ENCODE assay signal across 24 cellular contexts in the genomic region with DNA sequence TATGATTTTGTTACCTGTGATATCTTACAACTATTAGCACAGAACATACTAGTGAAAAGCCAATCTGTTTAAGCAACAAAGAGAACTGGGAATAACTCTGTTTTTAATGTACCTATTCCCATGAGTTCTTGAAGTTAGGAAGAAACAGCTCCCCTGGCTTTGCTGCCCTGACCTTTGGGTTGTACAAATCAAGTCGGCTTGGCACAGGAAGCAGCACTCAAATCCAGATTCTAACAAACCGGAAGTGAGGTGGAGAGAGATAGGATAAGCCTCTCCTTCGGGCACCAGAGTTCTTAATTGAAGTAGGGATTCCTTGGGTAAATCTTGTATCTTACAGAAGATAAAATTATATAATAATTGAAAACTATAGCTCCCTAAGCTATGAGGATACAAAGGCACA.
DNase-seq lines count a peak whose midpoint lies in the region; ATAC-seq and TF ChIP-seq lines count a peak whose summit lies in the region.
"Had no signal": no experiment of that assay in that cellular context is flagged by ENCODE, and none has a peak within 500 bp of the region (broad histone marks: within the 10 kb centered on the region; RNA-seq: fewer than 3 reads in every experiment).

No MANE protein-coding gene starts in this region.

- H3K36me3 ChIP-seq in mesenchymal stem cell (ENCODE audit: control insufficient read depth in 1 of 2, insufficient read depth in 2 of 2, low read depth in 1 of 2, low read length in 2 of 2) (no peaks in the 10 kb centered on the region), vagina (no peaks in the 10 kb centered on the region), tibial nerve (no peaks in the 10 kb centered on the region)
- H3K36me3 ChIP-seq: MG63 had no signal

- no peak overlapping the region for H2BK5ac ChIP-seq in mesenchymal stem cell (ENCODE audit: low read depth, low read length, poor library complexity, severe bottlenecking)

- H2BK15ac ChIP-seq in mesenchymal stem cell (ENCODE audit: low read depth, poor library complexity, severe bottlenecking), result no peak overlapping the region

- TF ChIP-seq POLR2A in vagina (IDR thresholded peaks at IDR 0.05), result no peak
- TF ChIP-seq POLR2A in tibial nerve (IDR thresholded peaks at IDR 0.05), result no peak

- peaks cover 6% of the 10 kb centered on the region for H3K4me1 ChIP-seq in mesenchymal stem cell (ENCODE audit: control insufficient read depth, insufficient read depth, low read depth, low read length)
- H3K4me1 ChIP-seq in vagina, result peaks cover 18% of the 10 kb centered on the region
- peaks cover 0 to 13% (median 2%) of the 10 kb centered on the region in 4 donors for H3K4me1 ChIP-seq in tibial nerve

- no peaks in the 10 kb centered on the region for H3K79me1 ChIP-seq in mesenchymal stem cell (replicated peaks; ENCODE audit: low read length, poor library complexity, severe bottlenecking)

- H3K9me3 ChIP-seq in mesenchymal stem cell (ENCODE audit: control insufficient read depth, low read length) (no peaks in the 10 kb centered on the region), vagina (no peaks in the 10 kb centered on the region), tibial nerve (no peaks in the 10 kb centered on the region)
- H3K9me3 ChIP-seq: MG63 had no signal

- H2AK5ac ChIP-seq in mesenchymal stem cell (ENCODE audit: low read length, severe bottlenecking), result no peak overlapping the region

- peaks cover 15% of the 10 kb centered on the region for H3K36me3 Mint-ChIP-seq in stimulated activated naive CD8-positive, alpha-beta T cell treated with anti-CD3 and anti-CD28 coated beads, Interleukin-15, Interleukin-2, amounts not matched to agents 100 ng/mL and 50 ng/mL, for 24 hours (ENCODE audit: low read depth)
- peaks cover 8% of the 10 kb centered on the region for H3K36me3 Mint-ChIP-seq in activated naive CD8-positive, alpha-beta T cell treated with anti-CD3 and anti-CD28 coated beads for 36 hours
- H3K36me3 Mint-ChIP-seq: stimulated activated effector memory CD8-positive, alpha-beta T cell treated with anti-CD3 and anti-CD28 coated beads, Interleukin-12 subunit alpha, Interleukin-12 subunit beta, amount 100 ng/mL, for 72 hours had no signal

- H3K4me3 ChIP-seq in mesenchymal stem cell (ENCODE audit: insufficient read depth in 1 of 2, low read depth in 1 of 2, low read length in 2 of 2) (no peak overlapping the region), vagina (no peak overlapping the region), tibial nerve (no peak overlapping the region)
- H3K4me3 ChIP-seq: MG63 had no signal

- H3K27me3 ChIP-seq in mesenchymal stem cell (ENCODE audit: control insufficient read depth in 1 of 2, insufficient read depth in 1 of 2, low read length in 2 of 2), result no peaks in the 10 kb centered on the region
- no peaks in the 10 kb centered on the region for H3K27me3 ChIP-seq in vagina
- H3K27me3 ChIP-seq in tibial nerve, result no peaks in the 10 kb centered on the region
- H3K27me3 ChIP-seq: MG63 had no signal

- H3K9me3 Mint-ChIP-seq in stimulated activated naive CD8-positive, alpha-beta T cell treated with anti-CD3 and anti-CD28 coated beads, Interleukin-15, Interleukin-2, amounts not matched to agents 100 ng/mL and 50 ng/mL, for 24 hours, result peaks cover 23% of the 10 kb centered on the region
- peaks cover 16% of the 10 kb centered on the region for H3K9me3 Mint-ChIP-seq in activated naive CD8-positive, alpha-beta T cell treated with anti-CD3 and anti-CD28 coated beads for 36 hours
- H3K9me3 Mint-ChIP-seq: activated B cell treated with CpG ODN at 0.5 μM for 24 hours; CD4-positive, alpha-beta T cell; dendritic cell treated with granulocyte-macrophage colony-stimulating factor and Interleukin-4, amounts not matched to agents 40 ng/mL and 50 ng/mL, for 4 days had no signal

- no peak overlapping the region for H3K18ac ChIP-seq in mesenchymal stem cell (ENCODE audit: low read depth in 1 of 2, low read length in 2 of 2)

- H3K27ac ChIP-seq in mesenchymal stem cell (ENCODE audit: low read length, poor library complexity, severe bottlenecking) (no peak overlapping the region), vagina (peak overlapping the region; percentile 67), tibial nerve (no peak overlapping the region)

- H2BK12ac ChIP-seq in mesenchymal stem cell (ENCODE audit: low read length in 2 of 2), result no peak overlapping the region

- no peak for TF ChIP-seq EP300 in tibial nerve (IDR thresholded peaks at IDR 0.05)

- H3K14ac ChIP-seq in mesenchymal stem cell (ENCODE audit: low read length in 2 of 2), result no peak overlapping the region

- 64% methylated on average over 2 of the region's 3 CpGs for WGBS in mesenchymal stem cell
- 45 to 52% methylated on average over 3 of the region's 3 CpGs for WGBS in tibial nerve, 2 donors

- no peak overlapping the region for H3K4ac ChIP-seq in mesenchymal stem cell (ENCODE audit: low read depth in 1 of 2, low read length in 2 of 2)

- H3K4me2 ChIP-seq in mesenchymal stem cell (ENCODE audit: low read length, poor library complexity, severe bottlenecking), result no peak overlapping the region

- DNase-seq in stimulated activated naive CD8-positive, alpha-beta T cell treated with anti-CD3 and anti-CD28 coated beads, Interleukin-15, Interleukin-2, amounts not matched to agents 100 U/mL and 50 U/mL, for 24 hours, result no peak
- no peak for DNase-seq in activated naive CD8-positive, alpha-beta T cell treated with anti-CD3 and anti-CD28 coated beads for 36 hours
- DNase-seq in mesenchymal stem cell (peak; percentile 3), vagina (ENCODE audit: extremely low spot score in 2 of 2) (no peak), HCEC 1CT (no peak), putamen (ENCODE audit: low spot score) (no peak), tibial nerve (ENCODE audit: low spot score in 2 of 2) (no peak)
- DNase-seq: activated B cell treated with CpG ODN at 0.5 μM for 24 hours; activated CD4-positive, alpha-beta memory T cell treated with anti-CD3 and anti-CD28 coated beads, Interleukin-2, amount 10 ng/mL, durations not matched to agents 7 days and 5 days; activated T-cell treated with anti-CD3 and anti-CD28 coated beads for 4 hours; CD4-positive, alpha-beta T cell; DMS 273 treated with DMSO at 0.1 percent for 48 hours; MG63; NCI-H2029 treated with DMSO at 0.1 percent for 48 hours; NCI-H345; NCI-H774; Right ventricle myocardium superior; small intestine; SW 1271; T1000 had no signal

- ATAC-seq in stimulated activated naive CD8-positive, alpha-beta T cell treated with anti-CD3 and anti-CD28 coated beads, Interleukin-15, Interleukin-2, amounts not matched to agents 100 U/mL and 50 U/mL, for 24 hours, result no peak
- ATAC-seq: stimulated activated effector memory CD8-positive, alpha-beta T cell treated with anti-CD3 and anti-CD28 coated beads, Interleukin-12 subunit alpha, Interleukin-12 subunit beta, amount 100 ng/mL, for 72 hours had no signal

- H4K91ac ChIP-seq in mesenchymal stem cell (ENCODE audit: low read length), result no peak overlapping the region

- peak overlapping the region; percentile 90 for H3K27ac Mint-ChIP-seq in stimulated activated naive CD8-positive, alpha-beta T cell treated with anti-CD3 and anti-CD28 coated beads, Interleukin-15, Interleukin-2, amounts not matched to agents 100 ng/mL and 50 ng/mL, for 24 hours
- peak overlapping the region; percentile 87 for H3K27ac Mint-ChIP-seq in activated naive CD8-positive, alpha-beta T cell treated with anti-CD3 and anti-CD28 coated beads for 36 hours
- H3K27ac Mint-ChIP-seq: activated B cell treated with CpG ODN at 0.5 μM for 24 hours; activated CD4-positive, alpha-beta memory T cell treated with anti-CD3 and anti-CD28 coated beads, Interleukin-2, amount 10 ng/mL, durations not matched to agents 7 days and 5 days; CD4-positive, alpha-beta T cell; progenitor cell of endocrine pancreas had no signal

- no peak overlapping the region for H3K4me3 Mint-ChIP-seq in stimulated activated naive CD8-positive, alpha-beta T cell treated with anti-CD3 and anti-CD28 coated beads, Interleukin-15, Interleukin-2, amounts not matched to agents 100 ng/mL and 50 ng/mL, for 24 hours
- no peak overlapping the region for H3K4me3 Mint-ChIP-seq in activated naive CD8-positive, alpha-beta T cell treated with anti-CD3 and anti-CD28 coated beads for 36 hours
- H3K4me3 Mint-ChIP-seq: activated B cell treated with CpG ODN at 0.5 μM for 24 hours; activated CD4-positive, alpha-beta memory T cell treated with anti-CD3 and anti-CD28 coated beads, Interleukin-2, amount 10 ng/mL, durations not matched to agents 7 days and 5 days; CD4-positive, alpha-beta T cell; dendritic cell treated with granulocyte-macrophage colony-stimulating factor and Interleukin-4, amounts not matched to agents 40 ng/mL and 50 ng/mL, for 4 days; stimulated activated effector memory CD8-positive, alpha-beta T cell treated with anti-CD3 and anti-CD28 coated beads, Interleukin-12 subunit alpha, Interleukin-12 subunit beta, amount 100 ng/mL, for 72 hours had no signal

- intact Hi-C loops in vagina (cut with DNase I), result no loop called here

- H3K23ac ChIP-seq in mesenchymal stem cell (ENCODE audit: low read length in 2 of 2), result no peak overlapping the region

- no peak overlapping the region for H4K8ac ChIP-seq in mesenchymal stem cell (ENCODE audit: low read length)

- peak overlapping the region; percentile 76 for H3K9ac ChIP-seq in mesenchymal stem cell (ENCODE audit: low read length)

- no peak overlapping the region for H2AFZ ChIP-seq in mesenchymal stem cell (ENCODE audit: low read depth, low read length)

- peaks cover 23% of the 10 kb centered on the region for H3K27me3 Mint-ChIP-seq in stimulated activated naive CD8-positive, alpha-beta T cell treated with anti-CD3 and anti-CD28 coated beads, Interleukin-15, Interleukin-2, amounts not matched to agents 100 ng/mL and 50 ng/mL, for 24 hours
- peaks cover 34% of the 10 kb centered on the region for H3K27me3 Mint-ChIP-seq in activated naive CD8-positive, alpha-beta T cell treated with anti-CD3 and anti-CD28 coated beads for 36 hours
- H3K27me3 Mint-ChIP-seq: activated B cell treated with CpG ODN at 0.5 μM for 24 hours; activated CD4-positive, alpha-beta memory T cell treated with anti-CD3 and anti-CD28 coated beads, Interleukin-2, amount 10 ng/mL, durations not matched to agents 7 days and 5 days had no signal

- TF ChIP-seq CTCF in vagina (IDR thresholded peaks at IDR 0.05) (no peak), tibial nerve (IDR thresholded peaks at IDR 0.05) (no peak)

- H3K4me1 Mint-ChIP-seq in stimulated activated naive CD8-positive, alpha-beta T cell treated with anti-CD3 and anti-CD28 coated beads, Interleukin-15, Interleukin-2, amounts not matched to agents 100 ng/mL and 50 ng/mL, for 24 hours (ENCODE audit: low read depth), result peaks cover 37% of the 10 kb centered on the region
- peaks cover 29% of the 10 kb centered on the region for H3K4me1 Mint-ChIP-seq in activated naive CD8-positive, alpha-beta T cell treated with anti-CD3 and anti-CD28 coated beads for 36 hours

- no peak overlapping the region for H2BK120ac ChIP-seq in mesenchymal stem cell (ENCODE audit: low read depth, low read length)
